Comparison of ENCODE assay signal across 10 cellular contexts in genomic region chr11:124174001-124174400, GRCh38. TPM values are rescaled to one million over a fixed set of nuclear protein-coding genes. Genes with fewer than 3 reads are reported as not detected.
DNase-seq lines count a peak whose midpoint lies in the region; ATAC-seq and TF ChIP-seq lines count a peak whose summit lies in the region.
"Had no signal": no experiment of that assay in that cellular context is flagged by ENCODE, and none has a peak within 500 bp of the region (broad histone marks: within the 10 kb centered on the region; RNA-seq: fewer than 3 reads in every experiment).

No MANE protein-coding gene starts in this region.

- no peak overlapping the region for H3K27ac ChIP-seq in endodermal cell (ENCODE audit: low read depth, low read length)
- no peak overlapping the region for H3K27ac ChIP-seq in suprapubic skin
- no peak overlapping the region for H3K27ac ChIP-seq in ascending aorta
- H3K27ac ChIP-seq in aorta (ENCODE audit: low read depth in 1 of 2, low read length in 2 of 2): no peak overlapping the region

- TF ChIP-seq CTCF in endodermal cell (conservative IDR thresholded peaks at IDR 0.05) (no peak), suprapubic skin (IDR thresholded peaks at IDR 0.05) (no peak), ascending aorta (IDR thresholded peaks at IDR 0.05) (no peak)

- H3K9me3 ChIP-seq in endodermal cell (ENCODE audit: control insufficient read depth, low read length) (peaks cover 14% of the 10 kb centered on the region), suprapubic skin (no peaks in the 10 kb centered on the region), ascending aorta (no peaks in the 10 kb centered on the region), aorta (ENCODE audit: control insufficient read depth, low read length) (no peaks in the 10 kb centered on the region)

- peak overlapping the region; percentile 0 for H3K9ac ChIP-seq in endodermal cell (ENCODE audit: extremely low read depth, low read length, poor library complexity, severe bottlenecking)

- peak; percentile 43 for ATAC-seq in GM19351 (IDR thresholded peaks at IDR 0.05; ENCODE audit: unreplicated experiment)
- ATAC-seq in aorta (ENCODE audit: low FRiP score): no peak

- H3K4me1 ChIP-seq in endodermal cell (ENCODE audit: control insufficient read depth, insufficient read depth, low read length) (no peaks in the 10 kb centered on the region), suprapubic skin (no peaks in the 10 kb centered on the region), ascending aorta (no peaks in the 10 kb centered on the region), aorta (ENCODE audit: control insufficient read depth in 1 of 2, insufficient read depth in 2 of 2, low read length in 2 of 2) (no peaks in the 10 kb centered on the region)

- 3% methylated on average over 2 of the region's 3 CpGs; no CpG with 5 or more reads in 1 of the 2 experiments for WGBS in endodermal cell (ENCODE audit: insufficient coverage in 1 of 2, insufficient read length in 1 of 2), 2 experiments
- 36% methylated on average over 3 of the region's 3 CpGs for WGBS in suprapubic skin
- WGBS in aorta, 2 donors: 23 to 27% methylated on average over 3 of the region's 3 CpGs

- H3K27me3 Mint-ChIP-seq in endodermal cell (ENCODE audit: insufficient read depth): peaks cover 34% of the 10 kb centered on the region

- H3K36me3 ChIP-seq in endodermal cell (ENCODE audit: control insufficient read depth, insufficient read depth, low read length) (no peaks in the 10 kb centered on the region), suprapubic skin (no peaks in the 10 kb centered on the region), ascending aorta (no peaks in the 10 kb centered on the region), aorta (ENCODE audit: control insufficient read depth in 1 of 2, insufficient read depth in 2 of 2, low read length in 1 of 2) (no peaks in the 10 kb centered on the region)

- peaks cover 8% of the 10 kb centered on the region for H3K36me3 Mint-ChIP-seq in endodermal cell (ENCODE audit: low read depth)

- H3K4me3 Mint-ChIP-seq in endodermal cell: no peak overlapping the region

- peak overlapping the region; percentile 88 for H3K27ac Mint-ChIP-seq in endodermal cell

- peaks cover 26% of the 10 kb centered on the region for H3K4me1 Mint-ChIP-seq in endodermal cell

- peaks cover 18% of the 10 kb centered on the region for H3K9me3 Mint-ChIP-seq in endodermal cell

- TF ChIP-seq EP300 in suprapubic skin (IDR thresholded peaks at IDR 0.05): no peak

- intact Hi-C loops in ascending aorta (cut with DNase I): no loop called here
- intact Hi-C loops in aorta (cut with DNase I): no loop called here

- no peak for TF ChIP-seq POLR2A in suprapubic skin (IDR thresholded peaks at IDR 0.05)

- H3K4me3 ChIP-seq in endodermal cell (ENCODE audit: low read length) (no peak overlapping the region), suprapubic skin (no peak overlapping the region), ascending aorta (no peak overlapping the region), aorta (ENCODE audit: low read length in 2 of 2) (no peak overlapping the region)

- DNase-seq in NCI-H2171 treated with DMSO at 0.1 percent for 48 hours (lab: John Stamatoyannopoulos, UW) (peak; percentile 66), endodermal cell (peak; percentile 71), occipital lobe (lab: John Stamatoyannopoulos, UW) (peak; percentile 15), suprapubic skin (ENCODE audit: low spot score in 2 of 2) (no peak), ascending aorta (ENCODE audit: low spot score in 2 of 2) (no peak), aorta (no peak)
- DNase-seq in stimulated activated CD4-positive, alpha-beta T cell treated with anti-CD3 and anti-CD28 coated beads, Interleukin-12 subunit alpha, Interleukin-12 subunit beta, amount 100 ng/mL, for 4 hours: no peak
- DNase-seq: activated CD4-positive, alpha-beta T cell treated with anti-CD3 and anti-CD28 coated beads, Interleukin-2, amount 50 U/mL, for 1 hour had no signal

- no peaks in the 10 kb centered on the region for H3K27me3 ChIP-seq in endodermal cell (ENCODE audit: control insufficient read depth, insufficient read depth, low read length, poor library complexity, severe bottlenecking)
- no peaks in the 10 kb centered on the region for H3K27me3 ChIP-seq in suprapubic skin
- no peaks in the 10 kb centered on the region for H3K27me3 ChIP-seq in ascending aorta
- H3K27me3 ChIP-seq in aorta (ENCODE audit: control insufficient read depth in 1 of 2, insufficient read depth in 2 of 2, low read length in 1 of 2): no peaks in the 10 kb centered on the region

RNA-seq across cellular contexts. Expression of gene OR10D3, which starts 9.1 kb away (rescaled TPM):
- total RNA-seq in endodermal cell (under 1 TPM in 1 of 2 donors, not detected in 1; 0.37 TPM), occipital lobe (not detected), suprapubic skin (not detected), ascending aorta (not detected), aorta (not detected)
- polyA plus RNA-seq in endodermal cell (2013, experiment 1 of 2): not detected
- polyA plus RNA-seq in endodermal cell (2013, experiment 2 of 2): not detected
- polyA plus RNA-seq in aorta: not detected
- total RNA-seq: mucosa of gallbladder had no signal

RNA-seq across cellular contexts. Expression of gene VWA5A, which starts 58.8 kb away (rescaled TPM):
- total RNA-seq in endodermal cell (10 to 100 TPM; 38.3 to 65.4 TPM), occipital lobe (5.8 TPM), suprapubic skin (10 to 100 TPM; 22.9 to 27.6 (median 26.4) TPM), ascending aorta (7.6 TPM), aorta (10 to 100 TPM; 24.5 to 56.7 TPM)
- 20.8 TPM for polyA plus RNA-seq in endodermal cell (2013, experiment 1 of 2)
- 18.0 TPM for polyA plus RNA-seq in endodermal cell (2013, experiment 2 of 2)
- 10 to 100 TPM in 1 of 2 donors, 1 to 10 TPM in 1; 9.9 to 27.8 TPM for polyA plus RNA-seq in aorta

Comparison
In these comparisons a context has a peak if more than half of its experiments do, and no peak if none do; other contexts are left out.
1. DNase-seq: peak in NCI-H2171 treated with DMSO at 0.1 percent for 48 hours (single experiment), endodermal cell (single experiment) and occipital lobe (single experiment); none in suprapubic skin (0 of 2), stimulated activated CD4-positive, alpha-beta T cell treated with anti-CD3 and anti-CD28 coated beads, Interleukin-12 subunit alpha, Interleukin-12 subunit beta, amount 100 ng/mL, for 4 hours (single experiment), ascending aorta (0 of 2) and aorta (0 of 2).